Comparison of ENCODE assay signal across 15 cellular contexts in the genomic region with DNA sequence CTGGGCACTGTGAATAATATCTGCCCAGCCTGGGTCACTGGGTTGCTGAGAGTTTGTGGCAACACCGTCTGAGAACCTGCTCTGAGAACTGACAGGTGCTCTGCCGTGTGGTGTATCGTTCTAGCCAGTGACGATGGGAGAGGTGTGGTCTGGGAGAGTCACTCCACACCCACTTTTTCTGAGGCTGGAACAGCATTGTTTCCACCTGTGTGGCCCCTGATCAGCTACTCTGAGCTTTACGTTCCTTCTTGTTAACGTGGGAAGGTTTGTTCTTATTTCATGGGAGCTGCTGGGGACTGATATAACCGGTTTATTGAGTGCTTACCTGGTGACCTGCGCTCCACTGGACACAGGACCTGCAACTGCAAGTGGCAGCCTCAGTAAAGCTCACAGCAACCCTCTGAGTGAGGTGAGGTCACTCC. TPM values are rescaled to one million over a fixed set of nuclear protein-coding genes. Genes with fewer than 3 reads are reported as not detected.
DNase-seq lines count a peak whose midpoint lies in the region; ATAC-seq and TF ChIP-seq lines count a peak whose summit lies in the region.
"Had no signal": no experiment of that assay in that cellular context is flagged by ENCODE, and none has a peak within 500 bp of the region (broad histone marks: within the 10 kb centered on the region; RNA-seq: fewer than 3 reads in every experiment).

No MANE protein-coding gene starts in this region.

- H3K9me3 ChIP-seq in upper lobe of left lung, result no peaks in the 10 kb centered on the region
- H3K9me3 ChIP-seq: MG63, neutrophil had no signal

- H3K27me3 Mint-ChIP-seq in activated CD4-positive, alpha-beta T cell treated with anti-CD3 and anti-CD28 coated beads, Interleukin-2, amount 10 ng/mL, durations not matched to agents 7 days and 5 days, result peaks cover 6% of the 10 kb centered on the region
- H3K27me3 Mint-ChIP-seq: activated naive CD8-positive, alpha-beta T cell had no signal

- H3K4me3 Mint-ChIP-seq in activated CD4-positive, alpha-beta T cell treated with anti-CD3 and anti-CD28 coated beads, Interleukin-2, amount 10 ng/mL, durations not matched to agents 7 days and 5 days, result no peak overlapping the region
- H3K4me3 Mint-ChIP-seq: activated CD8-positive, alpha-beta T cell treated with anti-CD3 and anti-CD28 coated beads, Interleukin-2, amount 10 ng/mL, durations not matched to agents 7 days and 5 days; activated naive CD8-positive, alpha-beta T cell had no signal

- POLR2A ChIA-PET in RWPE1 (lab: Yijun Ruan, JAX; ENCODE audit: low non-redundant PET), result no interaction called here
- POLR2A ChIA-PET in activated CD4-positive, alpha-beta T cell treated with anti-CD3 and anti-CD28 coated beads, Interleukin-2, amount 10 ng/mL, durations not matched to agents 7 days and 5 days (lab: Charles Lee), result no interaction called here

- CTCF ChIA-PET in RWPE1 (lab: Yijun Ruan, JAX), result no interaction called here
- CTCF ChIA-PET in activated CD4-positive, alpha-beta T cell treated with anti-CD3 and anti-CD28 coated beads, Interleukin-2, amount 10 ng/mL, durations not matched to agents 7 days and 5 days (lab: Charles Lee), result no interaction called here

- no peak overlapping the region for H3K27ac Mint-ChIP-seq in activated CD4-positive, alpha-beta T cell treated with anti-CD3 and anti-CD28 coated beads, Interleukin-2, amount 10 ng/mL, durations not matched to agents 7 days and 5 days
- H3K27ac Mint-ChIP-seq: activated CD8-positive, alpha-beta T cell treated with anti-CD3 and anti-CD28 coated beads, Interleukin-2, amount 10 ng/mL, durations not matched to agents 7 days and 5 days; activated naive CD8-positive, alpha-beta T cell had no signal

- ATAC-seq in upper lobe of left lung (ENCODE audit: low FRiP score in 2 of 2) (peak; percentile 49 to 93), HG03175 (IDR thresholded peaks at IDR 0.05; ENCODE audit: unreplicated experiment) (no peak)
- ATAC-seq: activated CD8-positive, alpha-beta T cell treated with anti-CD3 and anti-CD28 coated beads, Interleukin-2, amount 10 ng/mL, durations not matched to agents 7 days and 5 days had no signal

- 58 to 59% methylated on average over 8 of the region's 8 CpGs for WGBS in upper lobe of left lung, 2 donors

- H3K27ac ChIP-seq in RWPE1 (no peak overlapping the region), upper lobe of left lung (peak overlapping the region in 3 of 4 donors; percentile 45 to 59 (median 59))
- H3K27ac ChIP-seq: neutrophil had no signal

- no peaks in the 10 kb centered on the region for H3K36me3 Mint-ChIP-seq in activated CD4-positive, alpha-beta T cell treated with anti-CD3 and anti-CD28 coated beads, Interleukin-2, amount 10 ng/mL, durations not matched to agents 7 days and 5 days (ENCODE audit: low read depth)
- H3K36me3 Mint-ChIP-seq: activated naive CD8-positive, alpha-beta T cell had no signal

- H3K36me3 ChIP-seq in upper lobe of left lung, result no peaks in the 10 kb centered on the region
- H3K36me3 ChIP-seq: MG63, neutrophil had no signal

- DNase-seq in activated CD8-positive, alpha-beta memory T cell treated with anti-CD3 and anti-CD28 coated beads for 24 hours, result peak; percentile 11
- no peak for DNase-seq in activated CD8-positive, alpha-beta memory T cell treated with anti-CD3 and anti-CD28 coated beads, Interleukin-2, amount 50 U/mL, for 4 hours
- DNase-seq in RWPE1 (ENCODE audit: low spot score) (peak; percentile 10), left kidney (ENCODE audit: low read depth, low spot score) (peak; percentile 56), upper lobe of left lung (peak in 1 of 2 donors; percentile 86), cerebellum (ENCODE audit: low spot score) (no peak)
- no peak for DNase-seq in activated CD4-positive, alpha-beta T cell treated with anti-CD3 and anti-CD28 coated beads, Interleukin-2, amount 10 ng/mL, durations not matched to agents 7 days and 5 days
- DNase-seq: activated CD8-positive, alpha-beta T cell treated with anti-CD3 and anti-CD28 coated beads, Interleukin-2, amount 10 ng/mL, durations not matched to agents 7 days and 5 days; AML-193; foreskin fibroblast; MG63; NK-92 treated with Interleukin-12 subunit alpha and Interleukin-12 subunit beta, amount 100 ng/mL, for 24 hours had no signal

- H3K9me3 Mint-ChIP-seq in activated CD4-positive, alpha-beta T cell treated with anti-CD3 and anti-CD28 coated beads, Interleukin-2, amount 10 ng/mL, durations not matched to agents 7 days and 5 days, result no peaks in the 10 kb centered on the region

- H3K4me1 Mint-ChIP-seq in activated CD4-positive, alpha-beta T cell treated with anti-CD3 and anti-CD28 coated beads, Interleukin-2, amount 10 ng/mL, durations not matched to agents 7 days and 5 days, result peaks cover 42% of the 10 kb centered on the region

- peaks cover 0 to 23% (median 9%) of the 10 kb centered on the region in 4 donors for H3K4me1 ChIP-seq in upper lobe of left lung

- no peak for TF ChIP-seq CTCF in RWPE1 (conservative IDR thresholded peaks at IDR 0.05; ENCODE audit: low read depth)
- no peak for TF ChIP-seq CTCF in upper lobe of left lung (IDR thresholded peaks at IDR 0.05)

- peak in 1 of 4 donors; percentile 45 for TF ChIP-seq POLR2A in upper lobe of left lung (IDR thresholded peaks at IDR 0.05)

- peak in 1 of 4 donors; percentile 34 for TF ChIP-seq EP300 in upper lobe of left lung (IDR thresholded peaks at IDR 0.05)

- no peaks in the 10 kb centered on the region for H3K27me3 ChIP-seq in upper lobe of left lung
- H3K27me3 ChIP-seq: MG63, neutrophil had no signal

- H3K4me3 ChIP-seq in upper lobe of left lung, result no peak overlapping the region
- H3K4me3 ChIP-seq: MG63 had no signal

RNA-seq across cellular contexts. Expression of gene TENT5C, which starts 34.8 kb away (rescaled TPM):
- total RNA-seq in upper lobe of left lung, result 10 to 100 TPM in 5 of 6 donors, 1 to 10 TPM in 1; 8.1 to 37.8 (median 18.4) TPM
- 6.2 TPM for total RNA-seq in cerebellum
- 10 to 100 TPM; 13.3 to 13.7 TPM for total RNA-seq in activated CD4-positive, alpha-beta T cell treated with anti-CD3 and anti-CD28 coated beads, Interleukin-2, amount 10 ng/mL, durations not matched to agents 7 days and 5 days

Comparison
In these comparisons a context has a peak if more than half of its experiments do, and no peak if none do; other contexts are left out.
1. DNase-seq: peak in activated CD8-positive, alpha-beta memory T cell treated with anti-CD3 and anti-CD28 coated beads for 24 hours (single experiment), RWPE1 (single experiment) and left kidney (single experiment); none in activated CD8-positive, alpha-beta memory T cell treated with anti-CD3 and anti-CD28 coated beads, Interleukin-2, amount 50 U/mL, for 4 hours (single experiment), cerebellum (single experiment) and activated CD4-positive, alpha-beta T cell treated with anti-CD3 and anti-CD28 coated beads, Interleukin-2, amount 10 ng/mL, durations not matched to agents 7 days and 5 days (single experiment).